In the genomic region with DNA sequence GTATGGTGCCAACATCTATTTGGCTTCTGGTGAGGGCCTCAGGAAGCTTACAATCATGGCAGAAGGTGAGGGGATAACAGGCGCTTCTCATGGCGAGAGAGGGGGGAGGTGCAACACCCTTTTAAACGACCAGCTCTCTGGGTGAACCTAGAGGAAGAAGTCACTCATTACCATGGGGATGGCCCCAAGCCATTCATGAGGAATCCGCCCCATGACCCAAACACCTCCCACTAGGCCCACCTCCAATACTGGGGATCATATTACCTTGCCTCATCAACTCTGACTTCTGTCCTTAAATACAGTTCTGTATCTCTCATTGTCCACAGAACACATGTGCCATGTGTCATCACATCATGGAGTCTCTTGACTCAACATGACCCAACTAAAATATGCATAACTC, we compare ENCODE assay signal across 19 cellular contexts. TPM values are rescaled to one million over a fixed set of nuclear protein-coding genes. Genes with fewer than 3 reads are reported as not detected.
DNase-seq lines count a peak whose midpoint lies in the region; ATAC-seq, FAIRE-seq and TF ChIP-seq lines count a peak whose summit lies in the region.
"Had no signal": no experiment of that assay in that cellular context is flagged by ENCODE, and none has a peak within 500 bp of the region (broad histone marks: within the 10 kb centered on the region; RNA-seq: fewer than 3 reads in every experiment).

No MANE protein-coding gene starts in this region.

- H3K4me3 ChIP-seq in bronchial epithelial cell (ENCODE audit: low read depth, low read length) = no peak overlapping the region
- no peak overlapping the region for H3K4me3 ChIP-seq in heart left ventricle
- no peak overlapping the region for H3K4me3 ChIP-seq in Caco-2 (ENCODE audit: low read depth, low read length)
- H3K4me3 ChIP-seq: BLaER1, HAP-1 had no signal

- H3K27me3 Mint-ChIP-seq in Caco-2 (ENCODE audit: insufficient read depth, unreplicated experiment) = no peaks in the 10 kb centered on the region

- CTCF ChIA-PET in Caco-2 (lab: Charles Lee) = interaction anchor here (0.7 to 2.2 kb wide), 3 partner anchors 57 to 168 kb away, joined by 3 to 13 read pairs (median 10); partner anchors contain the start of gene MED12L

- intact Hi-C loops in heart left ventricle (cut with DNase I) = loop anchor here in 1 of 10 donors (5.0 kb wide), 1 partner anchor 132 kb away; no protein-coding TSS in a partner anchor
- intact Hi-C loops in Caco-2 (cut with micrococcal nuclease; ENCODE audit: unreplicated experiment) = loop anchor here (2.0 to 10.0 kb wide), 2 partner anchors 77 to 275 kb away; no protein-coding TSS in a partner anchor

- no peak for TF ChIP-seq POLR2A in heart left ventricle (IDR thresholded peaks at IDR 0.05)

- H3K4me3 Mint-ChIP-seq in Caco-2 (ENCODE audit: unreplicated experiment) = no peak overlapping the region
- H3K4me3 Mint-ChIP-seq: CD4-positive, alpha-beta memory T cell had no signal

- H3K36me3 Mint-ChIP-seq in Caco-2 (ENCODE audit: insufficient read depth, unreplicated experiment) = no peaks in the 10 kb centered on the region
- H3K36me3 Mint-ChIP-seq: CD4-positive, alpha-beta memory T cell had no signal

- H3K4me1 Mint-ChIP-seq in Caco-2 (ENCODE audit: low read depth, unreplicated experiment) = peaks cover 4% of the 10 kb centered on the region
- H3K4me1 Mint-ChIP-seq: CD4-positive, alpha-beta memory T cell had no signal

- no peaks in the 10 kb centered on the region for H3K36me3 ChIP-seq in bronchial epithelial cell (ENCODE audit: control insufficient read depth, insufficient read depth, low read length)
- H3K36me3 ChIP-seq in heart left ventricle = no peaks in the 10 kb centered on the region
- no peaks in the 10 kb centered on the region for H3K36me3 ChIP-seq in Caco-2 (ENCODE audit: control insufficient read depth, insufficient read depth, low read length)
- H3K36me3 ChIP-seq: BLaER1, HAP-1 had no signal

- FAIRE-seq in bronchial epithelial cell (lab: Jason Lieb, UNC) = no peak

- H3K9me3 ChIP-seq in heart left ventricle (no peaks in the 10 kb centered on the region), Caco-2 (no peaks in the 10 kb centered on the region)
- H3K9me3 ChIP-seq: BLaER1, HAP-1 had no signal

- WGBS in heart left ventricle, 4 donors = 73 to 81% (median 79%) methylated on average over 4 of the region's 4 CpGs

- ATAC-seq in heart left ventricle = no peak

- H3K4me1 ChIP-seq in heart left ventricle (no peaks in the 10 kb centered on the region), Caco-2 (peaks cover 8% of the 10 kb centered on the region)
- H3K4me1 ChIP-seq: HAP-1 had no signal

- DNase-seq in ELR (ENCODE audit: low read depth) (peak; percentile 21), LHCN-M2 (ENCODE audit: low read depth) (peak; percentile 1), bronchial epithelial cell (ENCODE audit: low read depth) (peak; percentile 12), kidney tubule cell (ENCODE audit: low spot score) (peak; percentile 6), cortex of kidney (lab: John Stamatoyannopoulos, UW) (no peak), heart left ventricle (no peak), Caco-2 (no peak), DMS53 (lab: John Stamatoyannopoulos, UW) (no peak)
- DNase-seq: Calu3; CD4-positive, alpha-beta memory T cell; NCI-H1105 treated with DMSO at 0.1 percent for 48 hours; NCI-H187; NCI-H2107; NCI-H510A; NCI-H748 treated with DMSO at 0.1 percent for 48 hours had no signal

- POLR2A ChIA-PET in Caco-2 (lab: Charles Lee) = no interaction called here

- H3K27ac Mint-ChIP-seq in Caco-2 (ENCODE audit: unreplicated experiment) = no peak overlapping the region
- H3K27ac Mint-ChIP-seq: CD4-positive, alpha-beta memory T cell had no signal

- no TSS peak for BruUV-seq in Caco-2 (replicated peaks; lab: Mats Ljungman, UMichigan)

- TF ChIP-seq CTCF in bronchial epithelial cell (IDR thresholded peaks at IDR 0.05; ENCODE audit: insufficient read depth, low read length, severe bottlenecking) = no peak
- TF ChIP-seq CTCF in heart left ventricle (IDR thresholded peaks at IDR 0.05) = no peak
- no peak for TF ChIP-seq CTCF in Caco-2 (IDR thresholded peaks at IDR 0.05; ENCODE audit: insufficient read depth in 1 of 2, low read depth in 1 of 2, low read length in 1 of 2, severe bottlenecking in 1 of 2, unreplicated experiment in 1 of 2)

- no peak overlapping the region for H3K27ac ChIP-seq in heart left ventricle
- H3K27ac ChIP-seq: BLaER1, RWPE1 had no signal

- H3K27me3 ChIP-seq in bronchial epithelial cell (ENCODE audit: control insufficient read depth, insufficient read depth, low read length) (peaks cover 3% of the 10 kb centered on the region), heart left ventricle (no peaks in the 10 kb centered on the region), Caco-2 (replicated peaks; ENCODE audit: control insufficient read depth, insufficient read depth, low read length) (no peaks in the 10 kb centered on the region)
- H3K27me3 ChIP-seq: BLaER1 had no signal

- no peaks in the 10 kb centered on the region for H3K9me3 Mint-ChIP-seq in Caco-2 (ENCODE audit: unreplicated experiment)
- H3K9me3 Mint-ChIP-seq: CD4-positive, alpha-beta memory T cell had no signal

RNA-seq across cellular contexts. Expression of gene CLRN1, which starts 37.5 kb away (rescaled TPM):
- total RNA-seq in LHCN-M2 (2014; rRNA removed) = not detected in 2 replicates
- not detected for polyA plus RNA-seq in LHCN-M2 (2012)
- total RNA-seq in bronchial epithelial cell = not detected in 2 replicates
- total RNA-seq in heart left ventricle = not detected
- not detected for polyA plus RNA-seq in heart left ventricle
- total RNA-seq in Caco-2 (2022) = not detected in 2 replicates
- total RNA-seq: A673; Calu3; CD4-positive, alpha-beta memory T cell had no signal
- polyA plus RNA-seq: CD4-positive, alpha-beta memory T cell had no signal

Comparison
In these comparisons a context has a peak if more than half of its experiments do, and no peak if none do; other contexts are left out.
1. DNase-seq: peak in ELR (single experiment), LHCN-M2 (single experiment), bronchial epithelial cell (single experiment) and kidney tubule cell (single experiment); none in cortex of kidney (single experiment), heart left ventricle (0 of 5), Caco-2 (0 of 2) and DMS53 (single experiment).